In genomic region chr14:31578792-31579191, GRCh38 we compare ENCODE assay signal across 18 cellular contexts. TPM values are rescaled to one million over a fixed set of nuclear protein-coding genes. Genes with fewer than 3 reads are reported as not detected.
DNase-seq lines count a peak whose midpoint lies in the region; ATAC-seq and TF ChIP-seq lines count a peak whose summit lies in the region.
"Had no signal": no experiment of that assay in that cellular context is flagged by ENCODE, and none has a peak within 500 bp of the region (broad histone marks: within the 10 kb centered on the region; RNA-seq: fewer than 3 reads in every experiment).

No MANE protein-coding gene starts in this region.

- BruUV-seq in PC-9 (replicated peaks; lab: Mats Ljungman, UMichigan): no TSS peak

- H3K27me3 ChIP-seq in left ventricle myocardium inferior (ENCODE audit: low read depth): no peaks in the 10 kb centered on the region
- no peaks in the 10 kb centered on the region for H3K27me3 ChIP-seq in psoas muscle (ENCODE audit: insufficient read depth in 3 of 3, low read length in 2 of 3)
- H3K27me3 ChIP-seq in vagina: no peaks in the 10 kb centered on the region
- no peaks in the 10 kb centered on the region for H3K27me3 ChIP-seq in PC-9 (ENCODE audit: insufficient read depth, low read depth)
- H3K27me3 ChIP-seq: SJCRH30 had no signal

- H3F3A ChIP-seq in PC-9 (ENCODE audit: insufficient read depth, low read depth): no peaks in the 10 kb centered on the region

- H3K79me2 ChIP-seq in PC-9 (ENCODE audit: low read depth): no peaks in the 10 kb centered on the region

- H2AFZ ChIP-seq in PC-9: no peak overlapping the region

- whole genome bisulfite sequencing in psoas muscle, 3 donors: 37 to 55% (median 50%) methylated on average over 3 of the region's 3 CpGs

- H3K4me3 Mint-ChIP-seq in activated T-cell treated with anti-CD3 and anti-CD28 coated beads, Interleukin-2, amount 50 U/mL, for 72 hours: no peak overlapping the region
- H3K4me3 Mint-ChIP-seq: CD8-positive, alpha-beta T cell had no signal

- H3K4me1 Mint-ChIP-seq in activated T-cell treated with anti-CD3 and anti-CD28 coated beads, Interleukin-2, amount 50 U/mL, for 72 hours (ENCODE audit: low read depth): peaks cover 27% of the 10 kb centered on the region

- TF ChIP-seq POLR2A in vagina (IDR thresholded peaks at IDR 0.05): no peak

- H3K27ac Mint-ChIP-seq in activated T-cell treated with anti-CD3 and anti-CD28 coated beads, Interleukin-2, amount 50 U/mL, for 72 hours: peak overlapping the region; percentile 43
- H3K27ac Mint-ChIP-seq: CD8-positive, alpha-beta T cell had no signal

- no peaks in the 10 kb centered on the region for H3K27me3 Mint-ChIP-seq in activated T-cell treated with anti-CD3 and anti-CD28 coated beads, Interleukin-2, amount 50 U/mL, for 72 hours (ENCODE audit: low read depth)

- no peak overlapping the region for H3K4me2 ChIP-seq in PC-9

- H3K36me3 ChIP-seq in left ventricle myocardium inferior: no peaks in the 10 kb centered on the region
- no peaks in the 10 kb centered on the region for H3K36me3 ChIP-seq in psoas muscle (ENCODE audit: insufficient read depth in 1 of 2, low read depth in 1 of 2)
- H3K36me3 ChIP-seq in vagina: no peaks in the 10 kb centered on the region
- no peaks in the 10 kb centered on the region for H3K36me3 ChIP-seq in PC-9 (ENCODE audit: low read depth)
- H3K36me3 ChIP-seq: SJCRH30 had no signal

- H4K20me1 ChIP-seq in PC-9 (ENCODE audit: insufficient read depth): no peaks in the 10 kb centered on the region

- ATAC-seq in activated T-cell treated with anti-CD3 and anti-CD28 coated beads, Interleukin-2, amount 50 U/mL, for 72 hours (replicated peaks in 1 of 2): no peak
- ATAC-seq in psoas muscle (no peak), GM21515 (IDR thresholded peaks at IDR 0.05; ENCODE audit: unreplicated experiment) (no peak), GM18907 (IDR thresholded peaks at IDR 0.05; ENCODE audit: unreplicated experiment) (no peak)
- ATAC-seq: CD8-positive, alpha-beta T cell; HepG2 had no signal

- H3K9me3 ChIP-seq in left ventricle myocardium inferior (replicated peaks) (no peaks in the 10 kb centered on the region), psoas muscle (no peaks in the 10 kb centered on the region), vagina (no peaks in the 10 kb centered on the region), PC-9 (ENCODE audit: insufficient read depth, low read depth) (no peaks in the 10 kb centered on the region)
- H3K9me3 ChIP-seq: SJCRH30 had no signal

- H3K4me1 ChIP-seq in left ventricle myocardium inferior (peaks cover 58% of the 10 kb centered on the region), psoas muscle (peaks cover 33% of the 10 kb centered on the region), vagina (peaks cover 31% of the 10 kb centered on the region), PC-9 (replicated peaks; ENCODE audit: insufficient read depth) (no peaks in the 10 kb centered on the region)
- H3K4me1 ChIP-seq: SJCRH30 had no signal

- no peak for DNase-seq in activated T-cell treated with anti-CD3 and anti-CD28 coated beads, Interleukin-2, amount 50 U/mL, for 72 hours
- no peak for DNase-seq in activated T-cell treated with anti-CD3 and anti-CD28 coated beads, Interleukin-2, amount 50 U/mL, for 1 hour
- DNase-seq in left ventricle myocardium inferior (no peak), psoas muscle (no peak), vagina (ENCODE audit: extremely low spot score in 2 of 2) (no peak), PC-9 (no peak)
- DNase-seq: CD8-positive, alpha-beta T cell; DND-41; GDM1; H7; NCI-H1930; NCI-H2171 treated with DMSO at 0.1 percent for 48 hours; NCI-H510A treated with DMSO at 0.1 percent for 48 hours; SJCRH30 had no signal

- peak overlapping the region; percentile 1 for H3K4me3 ChIP-seq in left ventricle myocardium inferior
- H3K4me3 ChIP-seq in psoas muscle: no peak overlapping the region
- no peak overlapping the region for H3K4me3 ChIP-seq in vagina
- H3K4me3 ChIP-seq in PC-9: no peak overlapping the region
- H3K4me3 ChIP-seq: SJCRH30 had no signal

- H3K27ac ChIP-seq in left ventricle myocardium inferior (replicated peaks) (peak overlapping the region; percentile 67), psoas muscle (peak overlapping the region; percentile 30), vagina (peak overlapping the region; percentile 6), PC-9 (no peak overlapping the region)
- H3K27ac ChIP-seq: 22Rv1, SJCRH30 had no signal

- H3K9me2 ChIP-seq in PC-9 (ENCODE audit: insufficient read depth): no peaks in the 10 kb centered on the region

- TF ChIP-seq CTCF in left ventricle myocardium inferior (IDR thresholded peaks at IDR 0.05; ENCODE audit: borderline replicate concordance): no peak
- TF ChIP-seq CTCF in psoas muscle (IDR thresholded peaks at IDR 0.05): no peak
- TF ChIP-seq CTCF in vagina (IDR thresholded peaks at IDR 0.05): no peak
- TF ChIP-seq CTCF in PC-9 (conservative IDR thresholded peaks at IDR 0.05): no peak

- POLR2A ChIA-PET in PC-9 (lab: Charles Lee; ENCODE audit: unreplicated experiment): no interaction called here

- intact Hi-C loops in left ventricle myocardium inferior (cut with micrococcal nuclease) (no loop called here), psoas muscle (cut with DNase I) (no loop called here), vagina (cut with DNase I) (no loop called here), PC-9 (cut with micrococcal nuclease; ENCODE audit: unreplicated experiment) (no loop called here)

- CTCF ChIA-PET in PC-9 (lab: Charles Lee): no interaction called here

- H3K9me3 Mint-ChIP-seq in activated T-cell treated with anti-CD3 and anti-CD28 coated beads, Interleukin-2, amount 50 U/mL, for 72 hours: no peaks in the 10 kb centered on the region
- H3K9me3 Mint-ChIP-seq: CD8-positive, alpha-beta T cell had no signal

- peaks cover 0 to 5% of the 10 kb centered on the region in 2 donors for H3K36me3 Mint-ChIP-seq in activated T-cell treated with anti-CD3 and anti-CD28 coated beads, Interleukin-2, amount 50 U/mL, for 72 hours (ENCODE audit: insufficient read depth in 2 of 2)

RNA-seq across cellular contexts. Expression of gene NUBPL, which starts 17.6 kb away (rescaled TPM):
- 1 to 10 TPM; 7.7 to 9.4 TPM for total RNA-seq in activated T-cell treated with anti-CD3 and anti-CD28 coated beads, Interleukin-2, amount 50 U/mL, for 72 hours
- total RNA-seq in left ventricle myocardium inferior (32.2 TPM), psoas muscle (10 to 100 TPM in 2 of 4 donors, 1 to 10 TPM in 2; 7.0 to 16.3 (median 12.4) TPM), vagina (8.6 TPM), PC-9 (2021) (14.6 and 15.7 TPM in 2 replicates)
- polyA plus RNA-seq in psoas muscle: 1 to 10 TPM; 3.3 to 9.3 (median 5.1) TPM
